Comparison of ENCODE assay signal across 22 cellular contexts in genomic region chr16:72415379-72415778, GRCh38.
DNase-seq lines count a peak whose midpoint lies in the region; ATAC-seq, FAIRE-seq and TF ChIP-seq lines count a peak whose summit lies in the region.
"Had no signal": no experiment of that assay in that cellular context is flagged by ENCODE, and none has a peak within 500 bp of the region (broad histone marks: within the 10 kb centered on the region; RNA-seq: fewer than 3 reads in every experiment).

No MANE protein-coding gene starts in this region.

- no peaks in the 10 kb centered on the region for H3K9me3 ChIP-seq in HepG2 (ENCODE audit: low read length)
- H3K9me3 ChIP-seq: Caco-2 had no signal

- intact Hi-C loops in HepG2 (cut with micrococcal nuclease; ENCODE audit: unreplicated experiment) = no loop called here

- H3K4me2 ChIP-seq in HepG2 (ENCODE audit: low read depth, low read length) = peak overlapping the region; percentile 16; the same call in 1 of the 2 replicates
- H3K4me2 ChIP-seq: A549; BLaER1 treated with 17β-estradiol and CSF1 and Interleukin-3, amounts not matched to agents 10 nM and 100 nM had no signal

- FAIRE-seq in GM12891 (lab: Jason Lieb, UNC) = peak; percentile 26
- peak; percentile 18 for FAIRE-seq in HepG2 (lab: Jason Lieb, UNC)
- FAIRE-seq: A549, D721Med, GM12892, GM18507, GM19239 had no signal

- CTCF ChIA-PET in HepG2 (lab: Yijun Ruan, JAX; ENCODE audit: low intra/inter-chr PET ratio, low total read pairs) = no interaction called here

- peaks cover 23% of the 10 kb centered on the region for H3K4me1 ChIP-seq in HepG2 (ENCODE audit: insufficient read depth, low read length)
- H3K4me1 ChIP-seq: A549; BLaER1 treated with 17β-estradiol and CSF1 and Interleukin-3, amounts not matched to agents 10 nM and 100 nM; Caco-2 had no signal

- POLR2A ChIA-PET in HepG2 (lab: Yijun Ruan, JAX) = no interaction called here

- H3K27me3 ChIP-seq in HepG2 (ENCODE audit: control insufficient read depth in 1 of 2, insufficient read depth in 2 of 2, low read length in 2 of 2) = no peaks in the 10 kb centered on the region
- H3K27me3 ChIP-seq: BLaER1 treated with 17β-estradiol and CSF1 and Interleukin-3, amounts not matched to agents 10 nM and 100 nM had no signal

- no peak for TF ChIP-seq RAD21 in HepG2 (CRISPR knock-in tag; IDR thresholded peaks at IDR 0.05)

- no peak overlapping the region for H3K4me3 ChIP-seq in HepG2 (replicated peaks in 1 of 3; ENCODE audit: insufficient read depth in 1 of 3, low read depth in 2 of 3, low read length in 3 of 3)
- H3K4me3 ChIP-seq: A549; BLaER1 treated with 17β-estradiol and CSF1 and Interleukin-3, amounts not matched to agents 10 nM and 100 nM had no signal

- peak in 1 of 2 experiments; percentile 62; a peak in 1 of 4 replicates for TF ChIP-seq EP300 in HepG2 (IDR thresholded peaks at IDR 0.05; ENCODE audit: low read depth in 2 of 2, low read length in 2 of 2)
- TF ChIP-seq EP300 in HepG2 (CRISPR knock-in tag; IDR thresholded peaks at IDR 0.05; ENCODE audit: borderline replicate concordance) = no peak

- 77% methylated on average over 1 of the region's 1 CpG for WGBS in HepG2 (ENCODE audit: low lambda C conversion rate)

- H3K36me3 ChIP-seq in HepG2 (replicated peaks in 1 of 2; ENCODE audit: control insufficient read depth in 1 of 2, insufficient read depth in 2 of 2, low read length in 2 of 2) = no peaks in the 10 kb centered on the region

- H4K20me1 ChIP-seq in HepG2 (ENCODE audit: insufficient read depth, low read length) = no peaks in the 10 kb centered on the region
- H4K20me1 ChIP-seq: BLaER1 treated with 17β-estradiol and CSF1 and Interleukin-3, amounts not matched to agents 10 nM and 100 nM had no signal

- no TSS peak for BruUV-seq in HepG2 (replicated peaks; lab: Mats Ljungman, UMichigan)

- no peaks in the 10 kb centered on the region for H3K79me2 ChIP-seq in HepG2 (ENCODE audit: insufficient read depth, low read length)

- no peak overlapping the region for H3K9ac ChIP-seq in HepG2 (ENCODE audit: insufficient read depth, low read depth, low read length)
- H3K9ac ChIP-seq: BLaER1 treated with 17β-estradiol and CSF1 and Interleukin-3, amounts not matched to agents 10 nM and 100 nM had no signal

- DNase-seq in DMS53 (lab: John Stamatoyannopoulos, UW) (peak; percentile 40), GM12891 (ENCODE audit: insufficient read length, low spot score) (no peak), HepG2 (ENCODE audit: low spot score) (peak; percentile 25), HuH-7 (ENCODE audit: low spot score) (no peak)
- no peak for DNase-seq in activated CD4-positive, alpha-beta T cell treated with anti-CD3 and anti-CD28 coated beads for 1 hour
- DNase-seq: AML-193; Caco-2; Calu3; CD4-positive, alpha-beta T cell; CD8-positive, alpha-beta T cell; DMS79 treated with DMSO at 0.1 percent for 48 hours; GF-D8 had no signal

- no peak for TF ChIP-seq POLR2A in GM12891 (IDR thresholded peaks at IDR 0.05; ENCODE audit: low read depth, low read length)
- no peak for TF ChIP-seq POLR2A in HepG2 (IDR thresholded peaks at IDR 0.05; ENCODE audit: insufficient read depth in 1 of 2, low read depth in 2 of 2, low read length in 2 of 2)

- in situ Hi-C loops in HepG2 (cut with HindIII; ENCODE audit: extremely low pct_ligation_motif_present, low pct_unique_long_range_greater_than_20kb) = no loop called here

- no peak overlapping the region for H2AFZ ChIP-seq in HepG2 (ENCODE audit: low read length)

- peak overlapping the region; percentile 68 for H3K27ac ChIP-seq in VCaP
- peak overlapping the region; percentile 14 for H3K27ac ChIP-seq in HepG2 (ENCODE audit: extremely low read length, insufficient read depth, low read length)
- H3K27ac ChIP-seq: 22Rv1; A549; BLaER1 treated with 17β-estradiol and CSF1 and Interleukin-3, amounts not matched to agents 10 nM and 100 nM; C4-2B had no signal

- ATAC-seq in HepG2 (peak; percentile 52; the same call in 2 of the 3 replicates), GM18861 (IDR thresholded peaks at IDR 0.05; ENCODE audit: unreplicated experiment) (no peak)
- ATAC-seq: A549; CD8-positive, alpha-beta T cell had no signal

- no peak for TF ChIP-seq CTCF in VCaP (conservative IDR thresholded peaks at IDR 0.05)
- no peak for TF ChIP-seq CTCF in HepG2 (CRISPR knock-in tag; IDR thresholded peaks at IDR 0.05)

TF ChIP-seq in GM12891, 5 proteins besides CTCF, POLR2A, EP300 and RAD21:
- no peak for TF ChIP-seq SPI1 (IDR thresholded peaks at IDR 0.05; ENCODE audit: low read depth, low read length)
- no peak for TF ChIP-seq TAF1 (IDR thresholded peaks at IDR 0.05; ENCODE audit: low read depth, low read length)
- no peak for TF ChIP-seq POLR2AphosphoS5 (IDR thresholded peaks at IDR 0.05; ENCODE audit: low read depth, low read length)
- no peak for TF ChIP-seq PAX5 (IDR thresholded peaks at IDR 0.05; ENCODE audit: insufficient read depth, low read length, severe bottlenecking)
- no peak for TF ChIP-seq POU2F2 (IDR thresholded peaks at IDR 0.05; ENCODE audit: low read depth, low read length)

TF ChIP-seq in HepG2, 621 proteins besides CTCF, POLR2A, EP300 and RAD21 (continues in another document):
- TF ChIP-seq TBX3 (IDR thresholded peaks at IDR 0.05; ENCODE audit: borderline replicate concordance) = peak; percentile 53; the same call in 1 of the 2 replicates
- TF ChIP-seq HES4 (CRISPR knock-in tag; IDR thresholded peaks at IDR 0.05; ENCODE audit: borderline replicate concordance) = no peak
- TF ChIP-seq ZBTB38 (CRISPR knock-in tag; IDR thresholded peaks at IDR 0.05) = no peak
- no peak for TF ChIP-seq SOX6 (IDR thresholded peaks at IDR 0.05)
- 0 out of 2 replicates have a peak, but pooled peaks have one; percentile 6 for TF ChIP-seq SOX6 (CRISPR knock-in tag; IDR thresholded peaks at IDR 0.05)
- no peak for TF ChIP-seq CHD2 (IDR thresholded peaks at IDR 0.05; ENCODE audit: low read depth, low read length)
- 0 out of 2 replicates have a peak, but pooled peaks have one; percentile 64 for TF ChIP-seq NCOA2 (CRISPR knock-in tag; IDR thresholded peaks at IDR 0.05)
- TF ChIP-seq JUNB (CRISPR knock-in tag; IDR thresholded peaks at IDR 0.05; ENCODE audit: borderline replicate concordance) = no peak
- peak; percentile 48; the same call in 1 of the 2 replicates for TF ChIP-seq RCOR2 (CRISPR knock-in tag; IDR thresholded peaks at IDR 0.05)
- TF ChIP-seq, protein P1, sequence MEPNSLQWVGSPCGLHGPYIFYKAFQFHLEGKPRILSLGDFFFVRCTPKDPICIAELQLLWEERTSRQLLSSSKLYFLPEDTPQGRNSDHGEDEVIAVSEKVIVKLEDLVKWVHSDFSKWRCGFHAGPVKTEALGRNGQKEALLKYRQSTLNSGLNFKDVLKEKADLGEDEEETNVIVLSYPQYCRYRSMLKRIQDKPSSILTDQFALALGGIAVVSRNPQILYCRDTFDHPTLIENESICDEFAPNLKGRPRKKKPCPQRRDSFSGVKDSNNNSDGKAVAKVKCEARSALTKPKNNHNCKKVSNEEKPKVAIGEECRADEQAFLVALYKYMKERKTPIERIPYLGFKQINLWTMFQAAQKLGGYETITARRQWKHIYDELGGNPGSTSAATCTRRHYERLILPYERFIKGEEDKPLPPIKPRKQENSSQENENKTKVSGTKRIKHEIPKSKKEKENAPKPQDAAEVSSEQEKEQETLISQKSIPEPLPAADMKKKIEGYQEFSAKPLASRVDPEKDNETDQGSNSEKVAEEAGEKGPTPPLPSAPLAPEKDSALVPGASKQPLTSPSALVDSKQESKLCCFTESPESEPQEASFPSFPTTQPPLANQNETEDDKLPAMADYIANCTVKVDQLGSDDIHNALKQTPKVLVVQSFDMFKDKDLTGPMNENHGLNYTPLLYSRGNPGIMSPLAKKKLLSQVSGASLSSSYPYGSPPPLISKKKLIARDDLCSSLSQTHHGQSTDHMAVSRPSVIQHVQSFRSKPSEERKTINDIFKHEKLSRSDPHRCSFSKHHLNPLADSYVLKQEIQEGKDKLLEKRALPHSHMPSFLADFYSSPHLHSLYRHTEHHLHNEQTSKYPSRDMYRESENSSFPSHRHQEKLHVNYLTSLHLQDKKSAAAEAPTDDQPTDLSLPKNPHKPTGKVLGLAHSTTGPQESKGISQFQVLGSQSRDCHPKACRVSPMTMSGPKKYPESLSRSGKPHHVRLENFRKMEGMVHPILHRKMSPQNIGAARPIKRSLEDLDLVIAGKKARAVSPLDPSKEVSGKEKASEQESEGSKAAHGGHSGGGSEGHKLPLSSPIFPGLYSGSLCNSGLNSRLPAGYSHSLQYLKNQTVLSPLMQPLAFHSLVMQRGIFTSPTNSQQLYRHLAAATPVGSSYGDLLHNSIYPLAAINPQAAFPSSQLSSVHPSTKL (CRISPR knock-in tag; IDR thresholded peaks at IDR 0.05) = peak; percentile 89
- TF ChIP-seq EEA1 (CRISPR knock-in tag; IDR thresholded peaks at IDR 0.05; ENCODE audit: borderline replicate concordance) = no peak
- peak; percentile 50; the same call in 1 of the 2 replicates for TF ChIP-seq RXRB (CRISPR knock-in tag; IDR thresholded peaks at IDR 0.05; ENCODE audit: borderline replicate concordance)
- 0 out of 2 replicates have a peak, but pooled peaks have one; percentile 19 for TF ChIP-seq ZBTB25 (CRISPR knock-in tag; IDR thresholded peaks at IDR 0.05)
- no peak for TF ChIP-seq SOX13 (IDR thresholded peaks at IDR 0.05)
- peak in 1 of 2 experiments; percentile 70; a peak in 2 of 4 replicates for TF ChIP-seq SOX13 (CRISPR knock-in tag; conservative IDR thresholded peaks at IDR 0.05 in 1 of 2, IDR thresholded peaks at IDR 0.05 in 1 of 2)

Comparison
In these comparisons a context has a peak if more than half of its experiments do, and no peak if none do; other contexts are left out.
1. DNase-seq: peak in DMS53 (single experiment) and HepG2 (single experiment); none in GM12891 (single experiment), activated CD4-positive, alpha-beta T cell treated with anti-CD3 and anti-CD28 coated beads for 1 hour (single experiment) and HuH-7 (single experiment).